Comparison of ENCODE assay signal across 17 cellular contexts in the genomic region with DNA sequence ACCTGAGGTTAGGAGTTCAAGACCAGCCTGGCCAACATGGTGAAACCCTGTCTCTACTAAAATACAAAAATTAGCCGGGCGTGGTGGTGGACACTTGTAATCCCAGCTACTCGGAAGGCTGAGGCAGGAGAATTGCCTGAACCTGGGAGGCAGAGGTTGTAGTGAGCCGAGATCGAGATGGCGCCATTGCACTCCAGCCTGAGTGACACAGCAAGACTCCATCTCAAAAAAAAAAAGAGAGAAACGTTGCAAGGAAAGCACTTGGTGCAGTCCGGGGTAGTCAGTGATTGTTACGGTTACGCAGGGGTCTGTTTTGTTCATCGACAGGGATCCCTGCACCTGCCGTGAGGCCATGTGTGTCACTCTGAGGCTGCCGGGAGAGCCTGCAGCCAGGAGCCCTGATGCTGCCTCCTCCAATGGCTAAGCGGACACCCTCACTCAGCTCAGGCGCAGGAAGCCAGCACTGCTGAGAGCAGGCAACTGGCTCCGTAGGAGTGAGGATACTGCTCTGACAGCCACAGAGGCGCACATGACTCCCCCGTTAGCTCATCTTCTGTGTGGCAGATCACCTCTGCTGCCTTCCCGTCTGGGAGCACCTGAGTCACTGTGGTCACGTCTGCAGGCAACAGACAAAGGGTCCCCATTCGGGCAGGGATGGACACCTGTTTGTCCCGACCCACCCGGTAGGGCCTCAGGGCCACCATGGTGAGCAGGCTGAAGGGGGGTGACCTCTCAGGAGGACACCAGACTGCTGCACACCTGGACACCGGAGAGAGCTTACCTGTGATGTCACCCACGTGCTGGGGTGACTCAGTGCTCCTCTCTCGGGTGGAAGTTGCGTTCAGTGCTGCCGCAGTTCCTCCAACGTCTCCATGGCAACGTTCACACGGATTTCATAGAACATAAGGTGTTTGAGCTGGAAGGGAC. TPM values are rescaled to one million over a fixed set of nuclear protein-coding genes. Genes with fewer than 3 reads are reported as not detected.
DNase-seq lines count a peak whose midpoint lies in the region; ATAC-seq and TF ChIP-seq lines count a peak whose summit lies in the region.
"Had no signal": no experiment of that assay in that cellular context is flagged by ENCODE, and none has a peak within 500 bp of the region (broad histone marks: within the 10 kb centered on the region; RNA-seq: fewer than 3 reads in every experiment).

No MANE protein-coding gene starts in this region.

- no peaks in the 10 kb centered on the region for H3K36me3 ChIP-seq in RWPE2 (ENCODE audit: low read depth)
- H3K36me3 ChIP-seq in ovary: no peaks in the 10 kb centered on the region
- H3K36me3 ChIP-seq: brain microvascular endothelial cell, gastrocnemius medialis had no signal

- peaks cover 2% of the 10 kb centered on the region for H3K4me1 Mint-ChIP-seq in activated naive CD8-positive, alpha-beta T cell treated with anti-CD3 and anti-CD28 coated beads, Interleukin-2, amount 50 U/mL, for 24 hours
- peaks cover 2% of the 10 kb centered on the region for H3K4me1 Mint-ChIP-seq in activated naive CD8-positive, alpha-beta T cell treated with anti-CD3 and anti-CD28 coated beads for 36 hours

- no peaks in the 10 kb centered on the region for H3K27me3 ChIP-seq in RWPE2 (ENCODE audit: insufficient read depth, poor library complexity, severe bottlenecking)
- H3K27me3 ChIP-seq in ovary: no peaks in the 10 kb centered on the region
- H3K27me3 ChIP-seq: brain microvascular endothelial cell, gastrocnemius medialis had no signal

- no peak overlapping the region for H3K27ac ChIP-seq in RWPE2 (ENCODE audit: poor library complexity, severe bottlenecking)
- H3K27ac ChIP-seq in temporal lobe (ENCODE audit: low read depth, low read length): peak overlapping the region; percentile 73
- no peak overlapping the region for H3K27ac ChIP-seq in ovary
- H3K27ac ChIP-seq: brain microvascular endothelial cell, C4-2B, gastrocnemius medialis had no signal

- no peak overlapping the region for H3K4me3 ChIP-seq in RWPE2 (ENCODE audit: severe bottlenecking)
- no peak overlapping the region for H3K4me3 ChIP-seq in ovary
- H3K4me3 ChIP-seq: gastrocnemius medialis had no signal

- 67 to 73% (median 69%) methylated on average over 29 to 31 of the region's 31 CpGs for WGBS in ovary, 3 donors

- no peak overlapping the region for H3K27ac Mint-ChIP-seq in activated naive CD8-positive, alpha-beta T cell treated with anti-CD3 and anti-CD28 coated beads, Interleukin-2, amount 50 U/mL, for 24 hours
- H3K27ac Mint-ChIP-seq in activated naive CD8-positive, alpha-beta T cell treated with anti-CD3 and anti-CD28 coated beads for 36 hours: no peak overlapping the region
- H3K27ac Mint-ChIP-seq: activated CD4-positive, alpha-beta T cell treated with anti-CD3 and anti-CD28 coated beads, Interleukin-2, amount 10 ng/mL, durations not matched to agents 7 days and 5 days had no signal

- H3K4me3 Mint-ChIP-seq in activated naive CD8-positive, alpha-beta T cell treated with anti-CD3 and anti-CD28 coated beads, Interleukin-2, amount 50 U/mL, for 24 hours: no peak overlapping the region
- H3K4me3 Mint-ChIP-seq in activated naive CD8-positive, alpha-beta T cell treated with anti-CD3 and anti-CD28 coated beads for 36 hours: no peak overlapping the region
- H3K4me3 Mint-ChIP-seq: activated CD4-positive, alpha-beta T cell treated with anti-CD3 and anti-CD28 coated beads, Interleukin-2, amount 10 ng/mL, durations not matched to agents 7 days and 5 days had no signal

- no peak for DNase-seq in activated naive CD8-positive, alpha-beta T cell treated with anti-CD3 and anti-CD28 coated beads, Interleukin-2, amount 50 U/mL, for 24 hours
- DNase-seq in activated naive CD8-positive, alpha-beta T cell treated with anti-CD3 and anti-CD28 coated beads for 36 hours: no peak
- DNase-seq in RWPE2 (ENCODE audit: low spot score) (peak; percentile 56), head of caudate nucleus (peak; percentile 56 to 94 (median 83)), AML-193 (lab: John Stamatoyannopoulos, UW) (no peak), ovary (no peak)
- DNase-seq: activated CD4-positive, alpha-beta T cell treated with anti-CD3 and anti-CD28 coated beads, Interleukin-2, amount 10 ng/mL, durations not matched to agents 7 days and 5 days; activated effector memory CD4-positive, alpha-beta T cell treated with Interleukin-2 at 50 U/mL for 16 hours; brain microvascular endothelial cell; gastrocnemius medialis; GDM1; H7; left cardiac atrium; NCI-H2081 treated with DMSO at 0.1 percent for 48 hours; T-helper 2 cell had no signal

- no peaks in the 10 kb centered on the region for H3K36me3 Mint-ChIP-seq in activated naive CD8-positive, alpha-beta T cell treated with anti-CD3 and anti-CD28 coated beads, Interleukin-2, amount 50 U/mL, for 24 hours (ENCODE audit: low read depth)
- no peaks in the 10 kb centered on the region for H3K36me3 Mint-ChIP-seq in activated naive CD8-positive, alpha-beta T cell treated with anti-CD3 and anti-CD28 coated beads for 36 hours

- H3K4me1 ChIP-seq in RWPE2 (ENCODE audit: insufficient read depth, poor library complexity, severe bottlenecking) (no peaks in the 10 kb centered on the region), ovary (ENCODE audit: insufficient read depth) (peaks cover 5% of the 10 kb centered on the region)

- H3K9me3 ChIP-seq in RWPE2 (ENCODE audit: severe bottlenecking): no peaks in the 10 kb centered on the region
- no peaks in the 10 kb centered on the region for H3K9me3 ChIP-seq in ovary
- H3K9me3 ChIP-seq: gastrocnemius medialis had no signal

- no peak for TF ChIP-seq POLR2A in ovary (IDR thresholded peaks at IDR 0.05)

- H3K9me3 Mint-ChIP-seq in activated naive CD8-positive, alpha-beta T cell treated with anti-CD3 and anti-CD28 coated beads, Interleukin-2, amount 50 U/mL, for 24 hours: no peaks in the 10 kb centered on the region
- H3K9me3 Mint-ChIP-seq in activated naive CD8-positive, alpha-beta T cell treated with anti-CD3 and anti-CD28 coated beads for 36 hours: no peaks in the 10 kb centered on the region
- H3K9me3 Mint-ChIP-seq: activated CD4-positive, alpha-beta T cell treated with anti-CD3 and anti-CD28 coated beads, Interleukin-2, amount 10 ng/mL, durations not matched to agents 7 days and 5 days had no signal

- TF ChIP-seq CTCF in RWPE2 (IDR thresholded peaks at IDR 0.05; ENCODE audit: poor library complexity, severe bottlenecking) (no peak), ovary (IDR thresholded peaks at IDR 0.05) (no peak)

- TF ChIP-seq EP300 in ovary (IDR thresholded peaks at IDR 0.05): no peak

- peak; percentile 33 for ATAC-seq in activated naive CD8-positive, alpha-beta T cell treated with anti-CD3 and anti-CD28 coated beads, Interleukin-2, amount 50 U/mL, for 24 hours
- peak; percentile 6; the same call in 1 of the 3 replicates for ATAC-seq in RWPE2 (ENCODE audit: low read depth)
- ATAC-seq: gastrocnemius medialis, left cardiac atrium had no signal

- no peaks in the 10 kb centered on the region for H3K27me3 Mint-ChIP-seq in activated naive CD8-positive, alpha-beta T cell treated with anti-CD3 and anti-CD28 coated beads, Interleukin-2, amount 50 U/mL, for 24 hours
- no peaks in the 10 kb centered on the region for H3K27me3 Mint-ChIP-seq in activated naive CD8-positive, alpha-beta T cell treated with anti-CD3 and anti-CD28 coated beads for 36 hours
- H3K27me3 Mint-ChIP-seq: activated CD4-positive, alpha-beta T cell treated with anti-CD3 and anti-CD28 coated beads, Interleukin-2, amount 10 ng/mL, durations not matched to agents 7 days and 5 days had no signal

- intact Hi-C loops in head of caudate nucleus (cut with DNase I): no loop called here
- intact Hi-C loops in ovary (cut with DNase I): loop anchor here in 2 of 4 donors (5.0 kb wide), 2 partner anchors 121 to 126 kb away; partner anchors contain the start of gene NPW (in 1 of the 2)

RNA-seq across cellular contexts. Expression of gene RAB26, which starts 5.2 kb away (rescaled TPM):
- total RNA-seq in activated naive CD8-positive, alpha-beta T cell treated with anti-CD3 and anti-CD28 coated beads for 36 hours: under 1 TPM; 0.26 to 0.35 TPM
- total RNA-seq in temporal lobe: 4.4 TPM
- under 1 TPM in 2 of 7 donors, not detected in 5; 0.12 to 0.80 TPM for total RNA-seq in ovary
- under 1 TPM; 0.19 to 0.50 TPM for polyA plus RNA-seq in ovary

RNA-seq across cellular contexts. Expression of gene PKD1, which starts 7.5 kb away (rescaled TPM):
- total RNA-seq in activated naive CD8-positive, alpha-beta T cell treated with anti-CD3 and anti-CD28 coated beads for 36 hours: 10 to 100 TPM; 52.6 to 54.5 TPM
- total RNA-seq in temporal lobe: 77.7 TPM
- total RNA-seq in ovary: 100 to 1,000 TPM in 6 of 7 donors, 10 to 100 TPM in 1; 78.8 to 203 (median 145) TPM
- 100 to 1,000 TPM in 1 of 2 donors, 1 to 10 TPM in 1; 8.7 to 113 TPM for polyA plus RNA-seq in ovary

RNA-seq across cellular contexts. Expression of gene TRAF7, which starts 12.4 kb away (rescaled TPM):
- 10 to 100 TPM; 86.4 to 89.2 TPM for total RNA-seq in activated naive CD8-positive, alpha-beta T cell treated with anti-CD3 and anti-CD28 coated beads for 36 hours
- total RNA-seq in temporal lobe (29.7 TPM), ovary (10 to 100 TPM; 20.5 to 68.0 (median 48.0) TPM)
- polyA plus RNA-seq in ovary: 10 to 100 TPM; 13.3 to 26.3 TPM

RNA-seq across cellular contexts. Expression of gene CASKIN1, which starts 53.2 kb away (rescaled TPM):
- total RNA-seq in activated naive CD8-positive, alpha-beta T cell treated with anti-CD3 and anti-CD28 coated beads for 36 hours: 1 to 10 TPM; 1.8 to 3.4 TPM
- 20.9 TPM for total RNA-seq in temporal lobe
- total RNA-seq in ovary: 1 to 10 TPM in 1 of 7 donors, under 1 TPM in 6; 0.10 to 2.4 (median 0.60) TPM
- polyA plus RNA-seq in ovary: under 1 TPM in 1 of 2 donors, not detected in 1; 0.52 TPM

Comparison
In these comparisons a context has a peak if more than half of its experiments do, and no peak if none do; other contexts are left out.
1. DNase-seq: peak in RWPE2 (single experiment) and head of caudate nucleus (42 of 42); none in activated naive CD8-positive, alpha-beta T cell treated with anti-CD3 and anti-CD28 coated beads, Interleukin-2, amount 50 U/mL, for 24 hours (single experiment), activated naive CD8-positive, alpha-beta T cell treated with anti-CD3 and anti-CD28 coated beads for 36 hours (single experiment), AML-193 (0 of 2) and ovary (0 of 5).